ENCODE assay signal across 8 cellular contexts in the genomic region with DNA sequence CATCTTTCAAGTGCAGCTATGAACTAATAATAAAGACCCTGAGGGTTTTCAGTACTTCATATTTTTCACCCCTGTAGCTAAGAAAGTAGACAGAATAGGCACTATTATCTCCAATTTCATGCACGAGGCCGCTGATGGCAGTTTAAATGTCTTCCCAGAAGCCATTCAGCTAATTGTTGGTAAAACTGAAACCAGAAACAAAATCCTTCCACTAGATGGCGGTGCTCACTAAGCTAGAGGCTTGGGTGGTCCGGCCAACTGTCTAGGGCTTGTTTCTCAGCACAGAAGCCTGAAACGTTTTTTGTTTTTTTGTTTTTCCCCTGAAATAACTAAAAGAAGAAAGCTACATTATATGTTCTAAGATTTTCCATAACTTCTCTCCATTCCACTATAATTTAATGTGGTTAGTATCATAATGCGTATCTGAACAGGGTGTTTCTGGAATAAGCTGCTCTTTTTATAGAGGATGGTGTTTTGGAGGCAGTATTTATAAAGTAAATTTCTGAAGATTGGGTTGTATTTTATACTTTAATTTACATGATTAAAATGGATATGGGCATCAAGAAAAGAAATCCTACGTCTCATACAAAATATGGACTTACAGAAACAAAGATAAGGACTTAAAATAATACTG.
DNase-seq lines count a peak whose midpoint lies in the region; ATAC-seq and TF ChIP-seq lines count a peak whose summit lies in the region.

No MANE protein-coding gene starts in this region.

- no peaks in the 10 kb centered on the region for H3K9me3 Mint-ChIP-seq in natural killer cell

- peak overlapping the region; percentile 50 to 67 for H3K27ac Mint-ChIP-seq in natural killer cell

- no peaks in the 10 kb centered on the region for H3K36me3 ChIP-seq in NT2/D1 (ENCODE audit: insufficient read depth, insufficient read length, low read length)
- no peaks in the 10 kb centered on the region for H3K36me3 ChIP-seq in esophagus squamous epithelium
- H3K36me3 ChIP-seq in testis (ENCODE audit: low read depth, missing control alignments) = no peaks in the 10 kb centered on the region

- ATAC-seq in GM21717 (IDR thresholded peaks at IDR 0.05; ENCODE audit: unreplicated experiment) (peak; percentile 91), natural killer cell (peak; percentile 75 to 90 (median 85))

- no peaks in the 10 kb centered on the region for H3K36me3 Mint-ChIP-seq in natural killer cell

- intact Hi-C loops in esophagus squamous epithelium (cut with DNase I) = no loop called here
- intact Hi-C loops in natural killer cell (cut with micrococcal nuclease) = loop anchor here (1.0 to 2.0 kb wide), 2 partner anchors 1158 to 1473 kb away; no protein-coding TSS in a partner anchor
- intact Hi-C loops in testis (cut with DNase I; ENCODE audit: low total_unique reads) = no loop called here

- peaks cover 15 to 25% of the 10 kb centered on the region in 2 donors for H3K4me1 Mint-ChIP-seq in natural killer cell

- DNase-seq in EH (ENCODE audit: low read depth) = peak; percentile 78
- DNase-seq in HuH-7.5 (ENCODE audit: low spot score) = peak; percentile 6
- DNase-seq in NT2/D1 (ENCODE audit: low read depth, low spot score) = peak; percentile 62
- peak; percentile 38 for DNase-seq in activated T-cell treated with anti-CD3 and anti-CD28 coated beads for 4 hours
- DNase-seq in esophagus squamous epithelium (lab: John Stamatoyannopoulos, UW) = no peak
- peak; percentile 21 for DNase-seq in natural killer cell
- DNase-seq in testis = peak; percentile 83

- H3K27ac ChIP-seq in esophagus squamous epithelium = no peak overlapping the region
- peak overlapping the region in 1 of 2 donors; percentile 14 for H3K27ac ChIP-seq in testis

- H3K27me3 ChIP-seq in NT2/D1 (ENCODE audit: insufficient read depth, insufficient read length) = no peaks in the 10 kb centered on the region
- H3K27me3 ChIP-seq in esophagus squamous epithelium = no peaks in the 10 kb centered on the region
- H3K27me3 ChIP-seq in testis = no peaks in the 10 kb centered on the region

- TF ChIP-seq CTCF in esophagus squamous epithelium (IDR thresholded peaks at IDR 0.05) (peak; percentile 64 to 84 (median 80)), natural killer cell (IDR thresholded peaks at IDR 0.05) (peak; percentile 90), testis (IDR thresholded peaks at IDR 0.05) (peak; percentile 67 to 84 (median 77))

- peaks cover 7 to 13% of the 10 kb centered on the region in 2 donors for H3K27me3 Mint-ChIP-seq in natural killer cell (ENCODE audit: low read depth in 2 of 2)

- no peaks in the 10 kb centered on the region; the same call in 1 of the 2 replicates for H3K9me3 ChIP-seq in NT2/D1 (ENCODE audit: insufficient read depth, low read length)
- no peaks in the 10 kb centered on the region for H3K9me3 ChIP-seq in esophagus squamous epithelium
- H3K9me3 ChIP-seq in testis = no peaks in the 10 kb centered on the region

- H3K4me3 Mint-ChIP-seq in natural killer cell = no peak overlapping the region

- H3K4me3 ChIP-seq in NT2/D1 (ENCODE audit: insufficient read length, low read depth) (no peak overlapping the region), esophagus squamous epithelium (no peak overlapping the region), testis (no peak overlapping the region)

- TF ChIP-seq POLR2A in esophagus squamous epithelium (IDR thresholded peaks at IDR 0.05) (no peak), testis (IDR thresholded peaks at IDR 0.05) (no peak)

- H3K4me1 ChIP-seq in NT2/D1 (ENCODE audit: insufficient read depth, insufficient read length) = no peaks in the 10 kb centered on the region
- peaks cover 0 to 9% (median 5%) of the 10 kb centered on the region in 3 donors for H3K4me1 ChIP-seq in esophagus squamous epithelium
- peaks cover 4% of the 10 kb centered on the region for H3K4me1 ChIP-seq in testis

- 25 to 26% methylated on average over 7 of the region's 7 CpGs for WGBS in esophagus squamous epithelium, 2 donors
- 16 to 18% methylated on average over 7 of the region's 7 CpGs for WGBS in testis, 2 donors

- H3K9ac ChIP-seq in NT2/D1 (ENCODE audit: insufficient read length, low read depth) = no peak overlapping the region
